Comparison of ENCODE assay signal across 1 cellular context in the genomic region with DNA sequence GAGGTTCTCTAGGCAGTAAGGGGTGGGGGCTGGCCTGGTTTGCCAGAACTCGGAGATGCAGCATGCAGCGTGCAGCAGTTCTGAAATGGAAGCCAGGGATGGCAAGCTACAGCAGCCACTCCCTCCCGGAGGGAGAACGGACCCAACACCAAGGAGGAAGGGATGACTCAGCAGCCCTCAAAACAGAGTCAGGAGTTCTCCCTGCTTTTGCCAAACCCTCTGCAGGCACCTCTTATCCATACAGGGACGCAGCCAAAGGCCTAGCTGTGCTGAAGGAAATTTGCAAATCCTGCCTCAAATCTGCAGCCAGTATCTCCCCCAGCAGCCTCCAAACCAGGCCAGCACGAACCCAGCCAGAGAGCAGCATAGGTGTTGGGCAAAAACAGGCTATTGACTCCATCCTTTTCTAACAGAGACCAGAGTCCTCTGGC.
A peak's percentile ranks its signal among the peaks of the same experiment; 100 is the strongest.
TF ChIP-seq lines count a peak whose summit lies in the region.

No MANE protein-coding gene starts in this region.

TF ChIP-seq in HepG2, 621 proteins besides CTCF, POLR2A, EP300 and RAD21 (continues in another document):
- TF ChIP-seq ZNF484 (CRISPR knock-in tag; IDR thresholded peaks at IDR 0.05; ENCODE audit: borderline replicate concordance, low read depth) (no peak), KAT8 (CRISPR knock-in tag; IDR thresholded peaks at IDR 0.05) (peak; percentile 9; the same call in 1 of the 2 replicates), SOX13 (IDR thresholded peaks at IDR 0.05) (no peak), SOX13 (CRISPR knock-in tag; conservative IDR thresholded peaks at IDR 0.05 in 1 of 2, IDR thresholded peaks at IDR 0.05 in 1 of 2) (no peak), ZNF687 (CRISPR knock-in tag; IDR thresholded peaks at IDR 0.05) (peak; percentile 81), MED1 (CRISPR knock-in tag; IDR thresholded peaks at IDR 0.05) (0 out of 2 replicates have a peak, but pooled peaks have one; percentile 9), ZFY (CRISPR knock-in tag; IDR thresholded peaks at IDR 0.05) (0 out of 2 replicates have a peak, but pooled peaks have one; percentile 37), PHF21A (CRISPR knock-in tag; IDR thresholded peaks at IDR 0.05) (0 out of 2 replicates have a peak, but pooled peaks have one; percentile 8), DRAP1 (CRISPR knock-in tag; IDR thresholded peaks at IDR 0.05) (peak; percentile 44; the same call in 1 of the 2 replicates), RBFOX2 (IDR thresholded peaks at IDR 0.05; ENCODE audit: low read depth, low read length) (0 out of 2 replicates have a peak, but pooled peaks have one; percentile 8), E2F1 (CRISPR knock-in tag; IDR thresholded peaks at IDR 0.05) (no peak), JUND (CRISPR knock-in tag; IDR thresholded peaks at IDR 0.05) (peak; percentile 17; the same call in 1 of the 2 replicates), REL (CRISPR knock-in tag; conservative IDR thresholded peaks at IDR 0.05) (no peak), NR2F6 (IDR thresholded peaks at IDR 0.05) (no peak), NR2F6 (CRISPR knock-in tag; IDR thresholded peaks at IDR 0.05) (no peak; the same call in 1 of the 2 replicates), HNF4G (IDR thresholded peaks at IDR 0.05; ENCODE audit: borderline replicate concordance, low read depth, low read length) (0 out of 2 replicates have a peak, but pooled peaks have one; percentile 7), HNF4G (CRISPR knock-in tag; IDR thresholded peaks at IDR 0.05; ENCODE audit: borderline replicate concordance, low read depth) (no peak), ZBTB7B (CRISPR knock-in tag; IDR thresholded peaks at IDR 0.05) (peak; percentile 22; the same call in 1 of the 2 replicates), HNF4A (CRISPR knock-in tag; IDR thresholded peaks at IDR 0.05) (peak; percentile 55), MIER3 (CRISPR knock-in tag; IDR thresholded peaks at IDR 0.05; ENCODE audit: borderline replicate concordance) (0 out of 2 replicates have a peak, but pooled peaks have one; percentile 31), SOX6 (IDR thresholded peaks at IDR 0.05) (no peak), SOX6 (CRISPR knock-in tag; IDR thresholded peaks at IDR 0.05) (peak; percentile 47; the same call in 1 of the 2 replicates), ZNF263 (CRISPR knock-in tag; IDR thresholded peaks at IDR 0.05) (peak; percentile 29; the same call in 1 of the 2 replicates), CBX5 (CRISPR knock-in tag; IDR thresholded peaks at IDR 0.05; ENCODE audit: borderline replicate concordance) (no peak), HOXD1 (CRISPR knock-in tag; IDR thresholded peaks at IDR 0.05) (no peak), PPARG (CRISPR knock-in tag; conservative IDR thresholded peaks at IDR 0.05) (no peak), ZNF616 (CRISPR knock-in tag; IDR thresholded peaks at IDR 0.05; ENCODE audit: low read depth) (no peak), ZNF367 (CRISPR knock-in tag; IDR thresholded peaks at IDR 0.05; ENCODE audit: borderline replicate concordance) (no peak), NONO (IDR thresholded peaks at IDR 0.05) (no peak), NONO (CRISPR knock-in tag; conservative IDR thresholded peaks at IDR 0.05) (0 out of 2 replicates have a peak, but pooled peaks have one; percentile 22), ZFX (CRISPR knock-in tag; IDR thresholded peaks at IDR 0.05; ENCODE audit: low read depth) (peak; percentile 65), MAFK (conservative IDR thresholded peaks at IDR 0.05 in 1 of 2, IDR thresholded peaks at IDR 0.05 in 1 of 2; ENCODE audit: low read length in 2 of 2) (peak; percentile 75 to 87), SAP130 (CRISPR knock-in tag; IDR thresholded peaks at IDR 0.05; ENCODE audit: low read depth) (peak; percentile 34; the same call in 1 of the 2 replicates), NFE2L2 (IDR thresholded peaks at IDR 0.05; ENCODE audit: low read length) (peak; percentile 92), ZNF704 (CRISPR knock-in tag; IDR thresholded peaks at IDR 0.05; ENCODE audit: borderline replicate concordance) (no peak), U2AF1 (optimal IDR thresholded peaks at IDR 0.05; ENCODE audit: low read depth, low read length) (no peak), ZFP36L2 (CRISPR knock-in tag; IDR thresholded peaks at IDR 0.05) (no peak), CCDC6 (CRISPR knock-in tag; IDR thresholded peaks at IDR 0.05) (no peak), MAFF (IDR thresholded peaks at IDR 0.05; ENCODE audit: low read depth, low read length) (peak; percentile 77), LCORL (IDR thresholded peaks at IDR 0.05) (no peak), LCORL (CRISPR knock-in tag; IDR thresholded peaks at IDR 0.05) (peak; percentile 71; the same call in 1 of the 2 replicates), ZNF839 (CRISPR knock-in tag; IDR thresholded peaks at IDR 0.05; ENCODE audit: borderline replicate concordance) (no peak), MBNL3 (CRISPR knock-in tag; conservative IDR thresholded peaks at IDR 0.05) (no peak), ZNF383 (CRISPR knock-in tag; IDR thresholded peaks at IDR 0.05; ENCODE audit: borderline replicate concordance) (no peak), FOSL2 (CRISPR knock-in tag; IDR thresholded peaks at IDR 0.05) (peak; percentile 86), TAF1 (CRISPR knock-in tag; IDR thresholded peaks at IDR 0.05) (peak; percentile 36; the same call in 1 of the 2 replicates), ASH2L (IDR thresholded peaks at IDR 0.05; ENCODE audit: insufficient read length, low read depth, low read length) (peak; percentile 44), ZNF296 (CRISPR knock-in tag; conservative IDR thresholded peaks at IDR 0.05) (no peak), HMG20B (CRISPR knock-in tag; conservative IDR thresholded peaks at IDR 0.05) (no peak), RXRA (CRISPR knock-in tag; IDR thresholded peaks at IDR 0.05) (peak; percentile 18; the same call in 1 of the 2 replicates), SP4 (CRISPR knock-in tag; IDR thresholded peaks at IDR 0.05) (no peak), RAD51 (IDR thresholded peaks at IDR 0.05; ENCODE audit: borderline replicate concordance) (no peak), KDM2A (CRISPR knock-in tag; IDR thresholded peaks at IDR 0.05; ENCODE audit: borderline replicate concordance, low read depth) (0 out of 2 replicates have a peak, but pooled peaks have one; percentile 13), TRAFD1 (CRISPR knock-in tag; IDR thresholded peaks at IDR 0.05; ENCODE audit: borderline replicate concordance) (no peak), SALL1 (CRISPR knock-in tag; IDR thresholded peaks at IDR 0.05) (peak; percentile 49), NCOA1 (CRISPR knock-in tag; IDR thresholded peaks at IDR 0.05) (no peak), KLF15 (CRISPR knock-in tag; IDR thresholded peaks at IDR 0.05; ENCODE audit: borderline replicate concordance) (no peak), ZNF772 (CRISPR knock-in tag; IDR thresholded peaks at IDR 0.05) (no peak), CREB1 (IDR thresholded peaks at IDR 0.05) (no peak), CREB1 (CRISPR knock-in tag; IDR thresholded peaks at IDR 0.05) (no peak), HDAC1 (CRISPR knock-in tag; IDR thresholded peaks at IDR 0.05) (0 out of 2 replicates have a peak, but pooled peaks have one; percentile 24), ZNF343 (CRISPR knock-in tag; IDR thresholded peaks at IDR 0.05) (no peak), RXRB (CRISPR knock-in tag; IDR thresholded peaks at IDR 0.05; ENCODE audit: borderline replicate concordance) (0 out of 2 replicates have a peak, but pooled peaks have one; percentile 12), MAX (IDR thresholded peaks at IDR 0.05) (peak; percentile 40), GABPA (IDR thresholded peaks at IDR 0.05; ENCODE audit: low read depth, low read length) (no peak), GABPA (CRISPR knock-in tag; IDR thresholded peaks at IDR 0.05; ENCODE audit: low read depth) (0 out of 2 replicates have a peak, but pooled peaks have one; percentile 13)
- TF ChIP-seq, protein P1, sequence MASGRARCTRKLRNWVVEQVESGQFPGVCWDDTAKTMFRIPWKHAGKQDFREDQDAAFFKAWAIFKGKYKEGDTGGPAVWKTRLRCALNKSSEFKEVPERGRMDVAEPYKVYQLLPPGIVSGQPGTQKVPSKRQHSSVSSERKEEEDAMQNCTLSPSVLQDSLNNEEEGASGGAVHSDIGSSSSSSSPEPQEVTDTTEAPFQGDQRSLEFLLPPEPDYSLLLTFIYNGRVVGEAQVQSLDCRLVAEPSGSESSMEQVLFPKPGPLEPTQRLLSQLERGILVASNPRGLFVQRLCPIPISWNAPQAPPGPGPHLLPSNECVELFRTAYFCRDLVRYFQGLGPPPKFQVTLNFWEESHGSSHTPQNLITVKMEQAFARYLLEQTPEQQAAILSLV (CRISPR knock-in tag; IDR thresholded peaks at IDR 0.05; ENCODE audit: borderline replicate concordance): 0 out of 2 replicates have a peak, but pooled peaks have one; percentile 21
- TF ChIP-seq, protein P2, sequence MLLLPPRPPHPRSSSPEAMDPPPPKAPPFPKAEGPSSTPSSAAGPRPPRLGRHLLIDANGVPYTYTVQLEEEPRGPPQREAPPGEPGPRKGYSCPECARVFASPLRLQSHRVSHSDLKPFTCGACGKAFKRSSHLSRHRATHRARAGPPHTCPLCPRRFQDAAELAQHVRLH (CRISPR knock-in tag; IDR thresholded peaks at IDR 0.05; ENCODE audit: borderline replicate concordance, low read depth): 0 out of 2 replicates have a peak, but pooled peaks have one; percentile 25
- TF ChIP-seq, protein P3, sequence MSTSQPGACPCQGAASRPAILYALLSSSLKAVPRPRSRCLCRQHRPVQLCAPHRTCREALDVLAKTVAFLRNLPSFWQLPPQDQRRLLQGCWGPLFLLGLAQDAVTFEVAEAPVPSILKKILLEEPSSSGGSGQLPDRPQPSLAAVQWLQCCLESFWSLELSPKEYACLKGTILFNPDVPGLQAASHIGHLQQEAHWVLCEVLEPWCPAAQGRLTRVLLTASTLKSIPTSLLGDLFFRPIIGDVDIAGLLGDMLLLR (CRISPR knock-in tag; IDR thresholded peaks at IDR 0.05): no peak
- TF ChIP-seq, protein P4, sequence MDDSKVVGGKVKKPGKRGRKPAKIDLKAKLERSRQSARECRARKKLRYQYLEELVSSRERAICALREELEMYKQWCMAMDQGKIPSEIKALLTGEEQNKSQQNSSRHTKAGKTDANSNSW (CRISPR knock-in tag; IDR thresholded peaks at IDR 0.05; ENCODE audit: borderline replicate concordance): no peak
